In genomic region chr5:146082798-146083197, GRCh38 we compare ENCODE assay signal across 15 cellular contexts. TPM values are rescaled to one million over a fixed set of nuclear protein-coding genes. Genes with fewer than 3 reads are reported as not detected.
DNase-seq lines count a peak whose midpoint lies in the region; ATAC-seq, FAIRE-seq and TF ChIP-seq lines count a peak whose summit lies in the region.
"Had no signal": no experiment of that assay in that cellular context is flagged by ENCODE, and none has a peak within 500 bp of the region (broad histone marks: within the 10 kb centered on the region; RNA-seq: fewer than 3 reads in every experiment).

No MANE protein-coding gene starts in this region.

- H3K4me1 Mint-ChIP-seq in natural killer cell treated with Interleukin-12 subunit alpha and Interleukin-12 subunit beta and Interleukin-15 and Interleukin-18, amount 100 ng/mL, for 72 hours (ENCODE audit: low read depth in 2 of 2) = peaks cover 14 to 23% of the 10 kb centered on the region in 2 donors
- H3K4me1 Mint-ChIP-seq in natural killer cell = peaks cover 19 to 22% of the 10 kb centered on the region in 2 donors

- H3K4me3 Mint-ChIP-seq in natural killer cell treated with Interleukin-12 subunit alpha and Interleukin-12 subunit beta and Interleukin-15 and Interleukin-18, amount 100 ng/mL, for 72 hours = no peak overlapping the region
- H3K4me3 Mint-ChIP-seq in natural killer cell = no peak overlapping the region

- H3K9me3 Mint-ChIP-seq in natural killer cell treated with Interleukin-12 subunit alpha and Interleukin-12 subunit beta and Interleukin-15 and Interleukin-18, amount 100 ng/mL, for 72 hours = no peaks in the 10 kb centered on the region
- H3K9me3 Mint-ChIP-seq in natural killer cell = no peaks in the 10 kb centered on the region
- H3K9me3 Mint-ChIP-seq: activated T-helper 2 cell treated with anti-CD3 and anti-CD28 coated beads, Interferon-gamma antibody, Interleukin-2, Interleukin-4, amounts not matched to agents 10 μg/mL and 5 μg/mL and 100 μg/mL, durations not matched to agents 14 hours and 24 hours and 36 hours had no signal

- peak; percentile 59 to 71 for ATAC-seq in natural killer cell treated with Interleukin-12 subunit alpha and Interleukin-12 subunit beta and Interleukin-15 and Interleukin-18, amount 100 ng/mL, for 72 hours
- no peak for ATAC-seq in natural killer cell
- ATAC-seq in HG02588 (IDR thresholded peaks at IDR 0.05; ENCODE audit: unreplicated experiment) = peak; percentile 98
- peak; percentile 96 for ATAC-seq in HG03280 (IDR thresholded peaks at IDR 0.05; ENCODE audit: unreplicated experiment)
- ATAC-seq in aorta (ENCODE audit: low FRiP score) = no peak
- ATAC-seq: left cardiac atrium had no signal

- H3K36me3 ChIP-seq in aorta (ENCODE audit: control insufficient read depth in 1 of 2, insufficient read depth in 2 of 2, low read length in 1 of 2) = no peaks in the 10 kb centered on the region

- FAIRE-seq in urothelium cell line (lab: Jason Lieb, UNC) = peak; percentile 30
- FAIRE-seq: A204.1 had no signal

- H3K36me3 Mint-ChIP-seq in natural killer cell treated with Interleukin-12 subunit alpha and Interleukin-12 subunit beta and Interleukin-15 and Interleukin-18, amount 100 ng/mL, for 72 hours = no peaks in the 10 kb centered on the region
- H3K36me3 Mint-ChIP-seq in natural killer cell = no peaks in the 10 kb centered on the region

- H3K27ac Mint-ChIP-seq in natural killer cell treated with Interleukin-12 subunit alpha and Interleukin-12 subunit beta and Interleukin-15 and Interleukin-18, amount 100 ng/mL, for 72 hours = no peak overlapping the region
- H3K27ac Mint-ChIP-seq in natural killer cell = no peak overlapping the region
- H3K27ac Mint-ChIP-seq: activated T-helper 2 cell treated with anti-CD3 and anti-CD28 coated beads, Interferon-gamma antibody, Interleukin-2, Interleukin-4, amounts not matched to agents 10 μg/mL and 5 μg/mL and 100 μg/mL, durations not matched to agents 14 hours and 24 hours and 36 hours had no signal

- intact Hi-C loops in natural killer cell (cut with micrococcal nuclease) (no loop called here), aorta (cut with DNase I) (no loop called here), dorsolateral prefrontal cortex (cut with DNase I) (no loop called here)

- H3K4me1 ChIP-seq in aorta (ENCODE audit: control insufficient read depth in 1 of 2, insufficient read depth in 2 of 2, low read length in 2 of 2) = no peaks in the 10 kb centered on the region
- H3K4me1 ChIP-seq: testis had no signal

- peaks cover 3% of the 10 kb centered on the region for H3K9me3 ChIP-seq in aorta (ENCODE audit: control insufficient read depth, low read length)
- H3K9me3 ChIP-seq: testis had no signal

- no peak overlapping the region for H3K4me3 ChIP-seq in aorta (ENCODE audit: low read length in 2 of 2)
- H3K4me3 ChIP-seq in dorsolateral prefrontal cortex = no peak overlapping the region
- H3K4me3 ChIP-seq: testis had no signal

- no peak for DNase-seq in natural killer cell treated with Interleukin-12 subunit alpha and Interleukin-12 subunit beta and Interleukin-15 and Interleukin-18, amount 100 ng/mL, for 72 hours (ENCODE audit: low spot score)
- DNase-seq in natural killer cell (no peak), urothelium cell line (ENCODE audit: low spot score) (no peak), aorta (no peak), dorsolateral prefrontal cortex (no peak)
- DNase-seq in stimulated activated CD4-positive, alpha-beta T cell treated with anti-CD3 and anti-CD28 coated beads, Interleukin-2, amount 100 ng/mL, for 48 hours = no peak
- DNase-seq: cerebellar nuclear complex, left cardiac atrium, NCI-H446, occipital lobe, testis had no signal

- no peaks in the 10 kb centered on the region for H3K27me3 ChIP-seq in aorta (ENCODE audit: control insufficient read depth in 1 of 2, insufficient read depth in 2 of 2, low read length in 1 of 2)
- H3K27me3 ChIP-seq in dorsolateral prefrontal cortex = no peaks in the 10 kb centered on the region
- H3K27me3 ChIP-seq: testis had no signal

- TF ChIP-seq CTCF in natural killer cell (IDR thresholded peaks at IDR 0.05) (no peak), dorsolateral prefrontal cortex (IDR thresholded peaks at IDR 0.05 in 54 of 56, conservative IDR thresholded peaks at IDR 0.05 in 2 of 56; ENCODE audit: low read depth in 1 of 56, partially characterized antibody in 56 of 56) (no peak)

- H3K27ac ChIP-seq in aorta (ENCODE audit: low read depth in 1 of 2, low read length in 2 of 2) (no peak overlapping the region), dorsolateral prefrontal cortex (no peak overlapping the region)
- H3K27ac ChIP-seq: testis had no signal

- WGBS in aorta, 2 donors = 95 to 96% methylated on average over 3 of the region's 3 CpGs

- H3K27me3 Mint-ChIP-seq in natural killer cell treated with Interleukin-12 subunit alpha and Interleukin-12 subunit beta and Interleukin-15 and Interleukin-18, amount 100 ng/mL, for 72 hours = peaks cover 0 to 10% of the 10 kb centered on the region in 2 donors
- H3K27me3 Mint-ChIP-seq in natural killer cell (ENCODE audit: low read depth in 2 of 2) = peaks cover 0 to 3% of the 10 kb centered on the region in 2 donors

RNA-seq across cellular contexts. Expression of gene PLAC8L1, which starts 22.6 kb away (rescaled TPM):
- 1 to 10 TPM in 1 of 2 donors, not detected in 1; 2.5 TPM for total RNA-seq in natural killer cell treated with Interleukin-12 subunit alpha and Interleukin-12 subunit beta and Interleukin-15 and Interleukin-18, amount 100 ng/mL, for 72 hours
- total RNA-seq in natural killer cell (under 1 TPM in 1 of 3 donors, not detected in 2; 0.45 TPM), aorta (under 1 TPM in 1 of 2 donors, not detected in 1; 0.87 TPM), dorsolateral prefrontal cortex (1 to 10 TPM in 106 of 120 experiments, under 1 TPM in 6, not detected in 8; 0.82 to 8.0 (median 2.1) TPM)
- under 1 TPM in 1 of 2 donors, not detected in 1; 0.84 TPM for polyA plus RNA-seq in aorta
- total RNA-seq: occipital lobe had no signal

Comparison
In these comparisons a context has a peak if more than half of its experiments do, and no peak if none do; other contexts are left out.
1. ATAC-seq: peak in natural killer cell treated with Interleukin-12 subunit alpha and Interleukin-12 subunit beta and Interleukin-15 and Interleukin-18, amount 100 ng/mL, for 72 hours (2 of 2), HG02588 (single experiment) and HG03280 (single experiment); none in natural killer cell (0 of 3) and aorta (single experiment).